In the genomic region with DNA sequence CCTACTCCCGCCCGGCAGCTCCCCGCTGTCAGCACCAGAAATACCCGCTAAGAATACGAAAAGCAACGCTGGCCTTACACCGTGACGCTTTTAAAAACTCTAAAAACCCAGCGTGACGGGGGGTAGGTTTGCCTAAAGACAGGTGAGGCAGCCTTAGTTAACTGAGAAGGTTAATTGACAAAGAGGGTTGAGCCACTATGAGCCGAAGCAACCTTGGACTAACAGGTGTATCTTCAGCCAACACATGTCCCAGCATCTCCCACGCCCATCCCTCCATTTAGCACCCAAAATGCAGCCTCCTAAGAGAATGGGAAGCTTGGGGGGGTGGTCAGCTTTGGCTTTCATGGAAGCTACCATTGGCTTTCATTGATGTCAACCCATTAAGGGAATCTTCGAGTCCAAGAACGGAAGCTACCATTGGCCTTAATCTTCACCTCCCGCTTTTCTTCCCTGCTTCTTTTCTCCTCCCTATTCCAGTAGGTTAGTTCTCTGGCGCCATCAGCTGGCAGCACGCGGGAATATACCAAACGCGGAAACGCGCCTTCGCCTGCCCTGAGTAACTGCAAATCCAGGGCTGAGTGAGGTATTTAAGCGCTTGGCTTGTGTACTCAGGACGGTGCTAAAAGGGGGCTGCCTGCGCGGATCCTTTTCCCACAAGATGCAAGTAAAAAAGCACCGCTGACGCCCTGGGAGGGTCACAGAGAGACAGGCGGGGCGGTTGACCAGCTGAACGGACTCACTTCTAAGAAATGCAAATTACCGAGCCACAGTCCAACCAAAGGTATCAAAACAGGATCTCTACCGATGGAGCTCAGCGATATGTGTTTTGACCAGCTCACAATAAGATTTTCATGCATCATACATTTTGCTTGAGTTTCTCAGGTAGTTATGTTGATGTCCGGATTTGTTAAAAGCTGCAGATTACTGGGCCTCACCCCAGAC, we compare ENCODE assay signal across 1 cellular context.
TF ChIP-seq lines count a peak whose summit lies in the region.

No MANE protein-coding gene starts in this region.

TF ChIP-seq in HepG2, 621 proteins besides CTCF, POLR2A, EP300 and RAD21:
- TF ChIP-seq ZSCAN22 (CRISPR knock-in tag; IDR thresholded peaks at IDR 0.05), result no peak
- no peak for TF ChIP-seq IKZF5 (CRISPR knock-in tag; IDR thresholded peaks at IDR 0.05)
- TF ChIP-seq SOX5 (CRISPR knock-in tag; IDR thresholded peaks at IDR 0.05; ENCODE audit: borderline replicate concordance), result no peak
- no peak for TF ChIP-seq RARA (CRISPR knock-in tag; IDR thresholded peaks at IDR 0.05)
- no peak for TF ChIP-seq CBX5 (CRISPR knock-in tag; IDR thresholded peaks at IDR 0.05; ENCODE audit: borderline replicate concordance)
- peak; percentile 72 for TF ChIP-seq ELF1 (CRISPR knock-in tag; IDR thresholded peaks at IDR 0.05)
- TF ChIP-seq ZBTB44 (CRISPR knock-in tag; IDR thresholded peaks at IDR 0.05), result no peak
- TF ChIP-seq DMAP1 (CRISPR knock-in tag; IDR thresholded peaks at IDR 0.05), result no peak
- TF ChIP-seq ELF3 (CRISPR knock-in tag; IDR thresholded peaks at IDR 0.05), result peak; percentile 54; the same call in 1 of the 2 replicates
- no peak for TF ChIP-seq PCBP2 (optimal IDR thresholded peaks at IDR 0.05; ENCODE audit: low read depth, low read length, poor library complexity, severe bottlenecking)
- TF ChIP-seq, protein P1, sequence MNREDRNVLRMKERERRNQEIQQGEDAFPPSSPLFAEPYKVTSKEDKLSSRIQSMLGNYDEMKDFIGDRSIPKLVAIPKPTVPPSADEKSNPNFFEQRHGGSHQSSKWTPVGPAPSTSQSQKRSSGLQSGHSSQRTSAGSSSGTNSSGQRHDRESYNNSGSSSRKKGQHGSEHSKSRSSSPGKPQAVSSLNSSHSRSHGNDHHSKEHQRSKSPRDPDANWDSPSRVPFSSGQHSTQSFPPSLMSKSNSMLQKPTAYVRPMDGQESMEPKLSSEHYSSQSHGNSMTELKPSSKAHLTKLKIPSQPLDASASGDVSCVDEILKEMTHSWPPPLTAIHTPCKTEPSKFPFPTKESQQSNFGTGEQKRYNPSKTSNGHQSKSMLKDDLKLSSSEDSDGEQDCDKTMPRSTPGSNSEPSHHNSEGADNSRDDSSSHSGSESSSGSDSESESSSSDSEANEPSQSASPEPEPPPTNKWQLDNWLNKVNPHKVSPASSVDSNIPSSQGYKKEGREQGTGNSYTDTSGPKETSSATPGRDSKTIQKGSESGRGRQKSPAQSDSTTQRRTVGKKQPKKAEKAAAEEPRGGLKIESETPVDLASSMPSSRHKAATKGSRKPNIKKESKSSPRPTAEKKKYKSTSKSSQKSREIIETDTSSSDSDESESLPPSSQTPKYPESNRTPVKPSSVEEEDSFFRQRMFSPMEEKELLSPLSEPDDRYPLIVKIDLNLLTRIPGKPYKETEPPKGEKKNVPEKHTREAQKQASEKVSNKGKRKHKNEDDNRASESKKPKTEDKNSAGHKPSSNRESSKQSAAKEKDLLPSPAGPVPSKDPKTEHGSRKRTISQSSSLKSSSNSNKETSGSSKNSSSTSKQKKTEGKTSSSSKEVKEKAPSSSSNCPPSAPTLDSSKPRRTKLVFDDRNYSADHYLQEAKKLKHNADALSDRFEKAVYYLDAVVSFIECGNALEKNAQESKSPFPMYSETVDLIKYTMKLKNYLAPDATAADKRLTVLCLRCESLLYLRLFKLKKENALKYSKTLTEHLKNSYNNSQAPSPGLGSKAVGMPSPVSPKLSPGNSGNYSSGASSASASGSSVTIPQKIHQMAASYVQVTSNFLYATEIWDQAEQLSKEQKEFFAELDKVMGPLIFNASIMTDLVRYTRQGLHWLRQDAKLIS (CRISPR knock-in tag; IDR thresholded peaks at IDR 0.05), result no peak
- TF ChIP-seq GABPA (IDR thresholded peaks at IDR 0.05; ENCODE audit: low read depth, low read length), result no peak
- 0 out of 2 replicates have a peak, but pooled peaks have one; percentile 27 for TF ChIP-seq GABPA (CRISPR knock-in tag; IDR thresholded peaks at IDR 0.05; ENCODE audit: low read depth)
- TF ChIP-seq RBFOX2 (IDR thresholded peaks at IDR 0.05; ENCODE audit: low read depth, low read length), result no peak
- TF ChIP-seq NR1H2 (CRISPR knock-in tag; IDR thresholded peaks at IDR 0.05; ENCODE audit: borderline replicate concordance, low read depth), result no peak
- TF ChIP-seq XRCC5 (optimal IDR thresholded peaks at IDR 0.05; ENCODE audit: low read length), result peak; percentile 20
- peak; percentile 87 for TF ChIP-seq STAG1 (CRISPR knock-in tag; IDR thresholded peaks at IDR 0.05)
- no peak for TF ChIP-seq ZNF710 (CRISPR knock-in tag; IDR thresholded peaks at IDR 0.05; ENCODE audit: borderline replicate concordance)
- no peak for TF ChIP-seq ZNF773 (CRISPR knock-in tag; IDR thresholded peaks at IDR 0.05; ENCODE audit: borderline replicate concordance)
- TF ChIP-seq SMAD3 (CRISPR knock-in tag; IDR thresholded peaks at IDR 0.05), result 0 out of 2 replicates have a peak, but pooled peaks have one; percentile 24
- peak; percentile 58; the same call in 1 of the 2 replicates for TF ChIP-seq NFYC (CRISPR knock-in tag; IDR thresholded peaks at IDR 0.05)
- TF ChIP-seq FOXA1 (IDR thresholded peaks at IDR 0.05), result no peak
- peak; percentile 34; the same call in 1 of the 2 replicates for TF ChIP-seq FOXA1 (CRISPR knock-in tag; IDR thresholded peaks at IDR 0.05)
- TF ChIP-seq HDAC2 (CRISPR knock-in tag; IDR thresholded peaks at IDR 0.05), result no peak
- peak; percentile 77 for TF ChIP-seq SMC3 (IDR thresholded peaks at IDR 0.05; ENCODE audit: low read length)
- TF ChIP-seq PBX2 (CRISPR knock-in tag; IDR thresholded peaks at IDR 0.05), result peak; percentile 61
- TF ChIP-seq RFX1 (IDR thresholded peaks at IDR 0.05), result no peak
- no peak for TF ChIP-seq JUND (CRISPR knock-in tag; IDR thresholded peaks at IDR 0.05)
- TF ChIP-seq TARDBP (CRISPR knock-in tag; IDR thresholded peaks at IDR 0.05), result no peak
- TF ChIP-seq MED8 (CRISPR knock-in tag; IDR thresholded peaks at IDR 0.05; ENCODE audit: insufficient replicate concordance), result no peak
- TF ChIP-seq TBP (CRISPR knock-in tag; IDR thresholded peaks at IDR 0.05), result no peak
- TF ChIP-seq ZNF501 (CRISPR knock-in tag; IDR thresholded peaks at IDR 0.05), result 0 out of 2 replicates have a peak, but pooled peaks have one; percentile 11
- no peak for TF ChIP-seq CHD2 (IDR thresholded peaks at IDR 0.05; ENCODE audit: low read depth, low read length)
- TF ChIP-seq ZNF441 (CRISPR knock-in tag; IDR thresholded peaks at IDR 0.05; ENCODE audit: borderline replicate concordance), result no peak
- TF ChIP-seq TEAD3 (CRISPR knock-in tag; optimal IDR thresholded peaks at IDR 0.05; ENCODE audit: borderline replicate concordance), result peak; percentile 21
- no peak for TF ChIP-seq ZFP37 (CRISPR knock-in tag; IDR thresholded peaks at IDR 0.05; ENCODE audit: borderline replicate concordance)
- TF ChIP-seq ZNF607 (CRISPR knock-in tag; IDR thresholded peaks at IDR 0.05; ENCODE audit: borderline replicate concordance), result no peak
- no peak for TF ChIP-seq FOXJ3 (CRISPR knock-in tag; IDR thresholded peaks at IDR 0.05; ENCODE audit: borderline replicate concordance)
- TF ChIP-seq SP2 (CRISPR knock-in tag; IDR thresholded peaks at IDR 0.05), result peak; percentile 53
- no peak for TF ChIP-seq YEATS4 (CRISPR knock-in tag; IDR thresholded peaks at IDR 0.05; ENCODE audit: borderline replicate concordance)
- no peak for TF ChIP-seq ZNF749 (CRISPR knock-in tag; IDR thresholded peaks at IDR 0.05; ENCODE audit: borderline replicate concordance)
- TF ChIP-seq ZNF790 (CRISPR knock-in tag; IDR thresholded peaks at IDR 0.05; ENCODE audit: borderline replicate concordance), result no peak
- TF ChIP-seq HNF1B (CRISPR knock-in tag; IDR thresholded peaks at IDR 0.05), result peak; percentile 63; the same call in 1 of the 2 replicates
- TF ChIP-seq ZNF770 (CRISPR knock-in tag; IDR thresholded peaks at IDR 0.05), result no peak
- TF ChIP-seq ZNF253 (CRISPR knock-in tag; IDR thresholded peaks at IDR 0.05; ENCODE audit: borderline replicate concordance), result no peak
